27 cellular contexts compared by ENCODE assay signal in the genomic region with DNA sequence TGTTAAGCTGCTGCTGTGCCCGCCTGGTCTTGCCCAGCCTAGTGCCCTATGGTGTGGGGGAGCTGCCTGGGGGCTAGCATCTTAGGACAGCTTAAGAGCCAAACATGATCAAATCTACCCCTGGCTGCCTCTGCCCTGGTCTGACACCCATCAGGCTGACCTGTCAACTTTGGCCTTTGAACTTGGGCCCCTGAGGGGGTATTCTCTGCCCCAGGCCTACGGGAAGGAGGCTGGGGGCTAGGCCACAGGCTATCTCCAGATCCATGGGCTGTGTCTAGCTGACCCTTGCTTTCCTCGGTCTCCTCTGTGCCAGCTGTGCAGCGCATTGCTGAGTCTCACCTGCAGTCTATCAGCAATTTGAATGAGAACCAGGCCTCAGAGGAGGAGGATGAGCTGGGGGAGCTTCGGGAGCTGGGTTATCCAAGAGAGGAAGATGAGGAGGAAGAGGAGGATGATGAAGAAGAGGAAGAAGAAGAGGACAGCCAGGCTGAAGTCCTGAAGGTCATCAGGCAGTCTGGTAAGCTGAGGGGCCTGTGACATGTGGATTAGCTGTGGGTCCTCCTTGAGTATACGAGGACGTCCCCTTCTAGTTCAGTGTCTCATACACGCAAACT. TPM values are rescaled to one million over a fixed set of nuclear protein-coding genes. Genes with fewer than 3 reads are reported as not detected.
DNase-seq lines count a peak whose midpoint lies in the region; ATAC-seq and TF ChIP-seq lines count a peak whose summit lies in the region.
"Had no signal": no experiment of that assay in that cellular context is flagged by ENCODE, and none has a peak within 500 bp of the region (broad histone marks: within the 10 kb centered on the region; RNA-seq: fewer than 3 reads in every experiment).

No MANE protein-coding gene starts in this region.

- TF ChIP-seq POLR2A in IMR-90 (IDR thresholded peaks at IDR 0.05; ENCODE audit: low read depth, low read length): no peak
- no peak for TF ChIP-seq POLR2A in body of pancreas (IDR thresholded peaks at IDR 0.05)
- no peak for TF ChIP-seq POLR2A in GM18505 (IDR thresholded peaks at IDR 0.05; ENCODE audit: borderline replicate concordance, extremely low read depth, insufficient read depth, insufficient read length)

- CTCF ChIA-PET in IMR-90 (lab: Yijun Ruan, JAX): interaction anchor here (1.3 to 2.5 kb wide), 3 partner anchors 10 to 35 kb away, joined by 3 to 9 read pairs (median 8); a partner anchor contains a TSS

- H4K8ac ChIP-seq in IMR-90 (ENCODE audit: low read depth in 2 of 2, low read length in 2 of 2): no peak overlapping the region

- no peak overlapping the region for H3K4me2 ChIP-seq in IMR-90 (ENCODE audit: low read depth, low read length)
- H3K4me2 ChIP-seq: KMS-11 had no signal

- ATAC-seq in IMR-90 (ENCODE audit: low read depth) (no peak), body of pancreas (no peak), HG02840 (IDR thresholded peaks at IDR 0.05; ENCODE audit: low FRiP score, unreplicated experiment) (no peak), GM18505 (IDR thresholded peaks at IDR 0.05; ENCODE audit: unreplicated experiment) (no peak)
- ATAC-seq: activated T-cell treated with anti-CD3 and anti-CD28 coated beads, Interleukin-2, amount 50 U/mL, for 72 hours; CD8-positive, alpha-beta T cell; right cardiac atrium; stimulated activated naive CD8-positive, alpha-beta T cell treated with anti-CD3 and anti-CD28 coated beads, Interleukin-15, amount 100 ng/mL, for 72 hours; T-cell had no signal

- dilution Hi-C loops in IMR-90 (cut with HindIII; ENCODE audit: low sequenced_read_pairs, unreplicated experiment): no loop called here

- H3K4me3 ChIP-seq in IMR-90 (ENCODE audit: insufficient read depth, low read depth, low read length) (no peak overlapping the region), body of pancreas (no peak overlapping the region), mucosa of stomach (ENCODE audit: low read length) (no peak overlapping the region)
- H3K4me3 ChIP-seq: esophagus muscularis mucosa, left ventricle myocardium inferior, thyroid gland had no signal

- H3K56ac ChIP-seq in IMR-90 (ENCODE audit: extremely low read depth, insufficient read depth, low read length): no peak overlapping the region

- no peak overlapping the region for H2AK5ac ChIP-seq in IMR-90 (ENCODE audit: low read depth, low read length)

- TF ChIP-seq CTCF in 22Rv1 (IDR thresholded peaks at IDR 0.05) (no peak), IMR-90 (conservative IDR thresholded peaks at IDR 0.05; ENCODE audit: low read depth, low read length) (no peak), body of pancreas (IDR thresholded peaks at IDR 0.05) (no peak)

- peaks cover 39% of the 10 kb centered on the region for H3K27me3 ChIP-seq in IMR-90 (ENCODE audit: control insufficient read depth, insufficient read depth, low read length)
- H3K27me3 ChIP-seq in body of pancreas: no peaks in the 10 kb centered on the region
- no peaks in the 10 kb centered on the region for H3K27me3 ChIP-seq in mucosa of stomach (ENCODE audit: control insufficient read depth, insufficient read depth, low read length)
- H3K27me3 ChIP-seq: thyroid gland had no signal

- no peak overlapping the region for H2AK9ac ChIP-seq in IMR-90 (replicated peaks; ENCODE audit: low read depth, low read length, poor library complexity)

- no peak overlapping the region for H3K23ac ChIP-seq in IMR-90 (ENCODE audit: low read depth, low read length)

- H2BK20ac ChIP-seq in IMR-90 (ENCODE audit: low read depth, low read length): no peak overlapping the region

- DNase-seq in IMR-90: no peak
- DNase-seq in body of pancreas: no peak
- no peak for DNase-seq in NK-92 (lab: John Stamatoyannopoulos, UW; ENCODE audit: unreplicated experiment)
- no peak for DNase-seq in NCI-H2196 (lab: John Stamatoyannopoulos, UW; ENCODE audit: unreplicated experiment)
- DNase-seq: activated CD4-positive, alpha-beta T cell treated with anti-CD3 and anti-CD28 coated beads, Interleukin-2, amount 50 U/mL, for 4 hours; activated CD4-positive, CD25-positive, alpha-beta regulatory T cell; activated naive CD4-positive, alpha-beta T cell; CD8-positive, alpha-beta T cell; H9; islet precursor cell; left ventricle myocardium inferior; NCI-H2029 treated with DMSO at 0.1 percent for 48 hours; posterior cingulate gyrus; right cardiac atrium; stimulated activated CD8-positive, alpha-beta memory T cell treated with anti-CD3 and anti-CD28 coated beads, Interleukin-4, amount 100 ng/mL, for 48 hours; stimulated activated naive CD8-positive, alpha-beta T cell treated with anti-CD3 and anti-CD28 coated beads, Interleukin-15, amount 100 ng/mL, for 72 hours; thyroid gland had no signal

- peak overlapping the region; percentile 41 for H2AFZ ChIP-seq in IMR-90 (replicated peaks; ENCODE audit: low read length, poor library complexity)

- H3K9me1 ChIP-seq in IMR-90 (ENCODE audit: insufficient read depth, low read length): peaks cover 17% of the 10 kb centered on the region

- H3K27ac ChIP-seq in 22Rv1: peak overlapping the region; percentile 80
- no peak overlapping the region for H3K27ac ChIP-seq in IMR-90 (ENCODE audit: insufficient read depth, low read length)
- peak overlapping the region in 3 of 4 donors; percentile 85 to 87 (median 85) for H3K27ac ChIP-seq in body of pancreas
- H3K27ac ChIP-seq: KMS-11, left ventricle myocardium inferior, thyroid gland had no signal

- no peak overlapping the region for H2BK120ac ChIP-seq in IMR-90 (ENCODE audit: low read depth, low read length)

- intact Hi-C loops in IMR-90 (cut with micrococcal nuclease): no loop called here
- intact Hi-C loops in body of pancreas (cut with DNase I): no loop called here

- no peak overlapping the region for H3K14ac ChIP-seq in IMR-90 (replicated peaks; ENCODE audit: low read depth, low read length)

- in situ Hi-C loops in IMR-90 (cut with MboI; ENCODE audit: low sequenced_read_pairs): no loop called here

- no peaks in the 10 kb centered on the region; the same call in 1 of the 2 replicates for H4K20me1 ChIP-seq in IMR-90 (ENCODE audit: insufficient read depth, low read length)

- WGBS in IMR-90 (ENCODE audit: extremely low coverage in 2 of 2, insufficient read length in 1 of 2), 2 experiments: 60% methylated on average over 3 of the region's 8 CpGs; no CpG with 5 or more reads in 1 of the 2 experiments
- 50 to 51% methylated on average over 7 to 8 of the region's 8 CpGs for WGBS in body of pancreas, 2 donors

- no peak for TF ChIP-seq RAD21 in IMR-90 (IDR thresholded peaks at IDR 0.05; ENCODE audit: low read length)

- peaks cover 15 to 24% of the 10 kb centered on the region in 2 experiments for H3K79me1 ChIP-seq in IMR-90 (ENCODE audit: low read depth in 1 of 2, low read length in 2 of 2)

- H3K18ac ChIP-seq in IMR-90 (ENCODE audit: low read depth, low read length): no peak overlapping the region

- no peak overlapping the region for H2BK15ac ChIP-seq in IMR-90 (ENCODE audit: low read depth, low read length)

- POLR2A ChIA-PET in IMR-90 (lab: Charles Lee; ENCODE audit: unreplicated experiment): no interaction called here

- H3K4ac ChIP-seq in IMR-90 (ENCODE audit: low read depth, low read length): no peak overlapping the region

- no peaks in the 10 kb centered on the region for H3K36me3 ChIP-seq in IMR-90 (ENCODE audit: control insufficient read depth, insufficient read depth, low read length)
- no peaks in the 10 kb centered on the region for H3K36me3 ChIP-seq in body of pancreas (replicated peaks in 1 of 2; ENCODE audit: insufficient read depth in 1 of 2, low read depth in 2 of 2)
- no peaks in the 10 kb centered on the region for H3K36me3 ChIP-seq in mucosa of stomach (ENCODE audit: control insufficient read depth, insufficient read depth, low read length)
- H3K36me3 ChIP-seq: esophagus muscularis mucosa, left ventricle myocardium inferior, thyroid gland had no signal

- H3K9me3 ChIP-seq in IMR-90 (ENCODE audit: control insufficient read depth, insufficient read depth, low read length): no peaks in the 10 kb centered on the region
- no peaks in the 10 kb centered on the region for H3K9me3 ChIP-seq in body of pancreas
- no peaks in the 10 kb centered on the region for H3K9me3 ChIP-seq in mucosa of stomach (ENCODE audit: control insufficient read depth, low read length)
- H3K9me3 ChIP-seq: esophagus muscularis mucosa, left ventricle myocardium inferior, thyroid gland had no signal

- H2BK5ac ChIP-seq in IMR-90 (ENCODE audit: low read depth, low read length, poor library complexity, severe bottlenecking): no peak overlapping the region

- no TSS peak for BruUV-seq in IMR-90 (replicated peaks; lab: Mats Ljungman, UMichigan)

- no peak overlapping the region for H4K91ac ChIP-seq in IMR-90 (ENCODE audit: insufficient read depth, low read depth, low read length)

- H3K9ac ChIP-seq in IMR-90 (ENCODE audit: low read depth, low read length): no peak overlapping the region
- H3K9ac ChIP-seq in mucosa of stomach (ENCODE audit: low read length): peak overlapping the region; percentile 7
- H3K9ac ChIP-seq: KMS-11 had no signal

- H3K4me1 ChIP-seq in IMR-90 (ENCODE audit: control insufficient read depth, insufficient read depth, low read length) (peaks cover 15% of the 10 kb centered on the region), body of pancreas (peaks cover 75% of the 10 kb centered on the region), mucosa of stomach (ENCODE audit: control insufficient read depth, insufficient read depth, low read length) (peaks cover 70% of the 10 kb centered on the region)

- no peak overlapping the region for H4K5ac ChIP-seq in IMR-90 (ENCODE audit: low read depth, low read length)

RNA-seq across cellular contexts. Expression of a gene that starts 3.3 kb away (rescaled TPM):
- total RNA-seq in IMR-90 (2012; rRNA removed): 8.1 and 8.6 TPM in 2 replicates
- 50.4 and 69.2 TPM in 2 replicates for polyA plus RNA-seq in IMR-90 (2012; rRNA removed)
- 35.4 and 66.2 TPM in 2 replicates for polyA plus RNA-seq in IMR-90 (2012; cell fraction: cytosol; rRNA removed)
- polyA plus RNA-seq in IMR-90 (2012; cell fraction: nucleus; rRNA removed; ENCODE audit: low replicate concordance): 141 and 452 TPM in 2 replicates
- 10 to 100 TPM; 30.1 to 63.9 TPM for total RNA-seq in body of pancreas

RNA-seq across cellular contexts. Expression of a gene that starts 6.9 kb away (rescaled TPM):
- total RNA-seq in IMR-90 (2012; rRNA removed) (not detected in 2 replicates), body of pancreas (10 to 100 TPM; 38.4 to 75.8 TPM)
- polyA plus RNA-seq in IMR-90 (2012; rRNA removed): not detected in 2 replicates
- not detected in 2 replicates for polyA plus RNA-seq in IMR-90 (2012; cell fraction: cytosol; rRNA removed)
- polyA plus RNA-seq in IMR-90 (2012; cell fraction: nucleus; rRNA removed; ENCODE audit: low replicate concordance): not detected in 2 replicates
- total RNA-seq: activated T-cell treated with anti-CD3 and anti-CD28 coated beads, Interleukin-2, amount 50 U/mL, for 72 hours; CD8-positive, alpha-beta T cell; myocyte had no signal

RNA-seq across cellular contexts. Expression of a gene that starts 26.0 kb away (rescaled TPM):
- total RNA-seq in IMR-90 (2012; rRNA removed) (not detected in 2 replicates), body of pancreas (not detected)
- not detected in 2 replicates for polyA plus RNA-seq in IMR-90 (2012; rRNA removed)
- polyA plus RNA-seq in IMR-90 (2012; cell fraction: cytosol; rRNA removed): not detected in 2 replicates
- polyA plus RNA-seq in IMR-90 (2012; cell fraction: nucleus; rRNA removed; ENCODE audit: low replicate concordance): 0.03 TPM in 1 of 2 replicates, not detected in the other
- total RNA-seq: A673; activated T-cell treated with anti-CD3 and anti-CD28 coated beads, Interleukin-2, amount 50 U/mL, for 72 hours; CD8-positive, alpha-beta T cell; esophagus muscularis mucosa; H9; left ventricle myocardium inferior; right cardiac atrium; T-cell; thyroid gland had no signal
- polyA plus RNA-seq: right cardiac atrium had no signal

RNA-seq across cellular contexts. Expression of a gene that starts 31.5 kb away (rescaled TPM):
- total RNA-seq in IMR-90 (2012; rRNA removed) (under 0.01 TPM in 2 replicates), body of pancreas (under 1 TPM in 1 of 2 donors, not detected in 1; 0.26 TPM)
- 0.21 and 0.26 TPM in 2 replicates for polyA plus RNA-seq in IMR-90 (2012; rRNA removed)
- 0.03 and 0.09 TPM in 2 replicates for polyA plus RNA-seq in IMR-90 (2012; cell fraction: cytosol; rRNA removed)
- polyA plus RNA-seq in IMR-90 (2012; cell fraction: nucleus; rRNA removed; ENCODE audit: low replicate concordance): 1.2 and 3.2 TPM in 2 replicates

RNA-seq across cellular contexts. Expression of a gene that starts 34.6 kb away (rescaled TPM):
- total RNA-seq in IMR-90 (2012; rRNA removed) (not detected in 2 replicates), body of pancreas (1 to 10 TPM; 1.3 to 2.6 TPM)
- polyA plus RNA-seq in IMR-90 (2012; rRNA removed): not detected in 2 replicates
- 0.08 TPM in 1 of 2 replicates, not detected in the other for polyA plus RNA-seq in IMR-90 (2012; cell fraction: cytosol; rRNA removed)
- polyA plus RNA-seq in IMR-90 (2012; cell fraction: nucleus; rRNA removed; ENCODE audit: low replicate concordance): not detected in 2 replicates
- total RNA-seq: A673 had no signal

Comparison
In these comparisons a context has a peak if more than half of its experiments do, and no peak if none do; other contexts are left out.
1. RNA of a gene that starts 6.9 kb away (total RNA-seq): 38.4 to 75.8 TPM in body of pancreas; not detected in IMR-90; every median in the first group is over 10 times any median in the second.